21 cellular contexts compared by ENCODE assay signal in the genomic region with DNA sequence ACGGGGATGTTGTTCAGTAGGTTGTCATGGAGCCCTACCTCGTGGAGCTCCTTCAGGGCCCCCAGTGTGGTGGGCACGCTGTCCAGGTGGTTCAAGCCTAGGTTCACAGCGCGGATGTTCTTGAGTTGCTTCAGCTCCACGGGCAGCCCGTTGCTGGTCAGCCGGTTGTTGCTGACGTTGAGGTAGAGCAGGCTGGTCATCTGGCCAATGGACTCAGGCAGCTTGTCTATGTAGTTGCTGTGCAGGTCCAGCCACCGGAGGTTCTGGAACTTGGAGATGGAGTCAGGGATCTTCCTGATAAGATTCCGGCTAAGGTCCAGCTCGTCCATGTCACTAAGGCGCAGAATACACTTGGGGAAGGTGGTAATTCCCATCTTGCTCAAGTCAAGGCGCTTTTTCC. TPM values are rescaled to one million over a fixed set of nuclear protein-coding genes. Genes with fewer than 3 reads are reported as not detected.
DNase-seq lines count a peak whose midpoint lies in the region; ATAC-seq and TF ChIP-seq lines count a peak whose summit lies in the region.
"Had no signal": no experiment of that assay in that cellular context is flagged by ENCODE, and none has a peak within 500 bp of the region (broad histone marks: within the 10 kb centered on the region; RNA-seq: fewer than 3 reads in every experiment).

No MANE protein-coding gene starts in this region.

- no peaks in the 10 kb centered on the region for H3K27me3 ChIP-seq in lung (ENCODE audit: control insufficient read depth, insufficient read depth)
- H3K27me3 ChIP-seq in neuronal stem cell (ENCODE audit: control insufficient read depth in 3 of 3, insufficient read depth in 3 of 3, low read depth in 1 of 3, low read length in 3 of 3), result peaks cover 0 to 23% (median 0%) of the 10 kb centered on the region in 3 experiments

- H2AK5ac ChIP-seq in neuronal stem cell (ENCODE audit: low read depth, low read length), result no peak overlapping the region

- no peak overlapping the region for H2BK5ac ChIP-seq in neuronal stem cell (ENCODE audit: low read length)

- H4K91ac ChIP-seq in neuronal stem cell (ENCODE audit: low read depth, low read length, poor library complexity), result no peak overlapping the region

- no peak overlapping the region for H2AFZ ChIP-seq in neuronal stem cell (ENCODE audit: low read length)
- H2AFZ ChIP-seq: GM23338 had no signal

- H3K18ac ChIP-seq in neuronal stem cell (ENCODE audit: low read length), result peak overlapping the region; percentile 52

- H3K14ac ChIP-seq in neuronal stem cell (ENCODE audit: low read length), result no peak overlapping the region

- no peak overlapping the region for H2BK15ac ChIP-seq in neuronal stem cell (ENCODE audit: low read length)

- H3K4me3 Mint-ChIP-seq in natural killer cell, result no peak overlapping the region
- H3K4me3 Mint-ChIP-seq: CD4-positive, alpha-beta memory T cell; GM23338; H9 had no signal

- ATAC-seq in lung (ENCODE audit: insufficient read depth, low FRiP score) (no peak), natural killer cell (no peak), HG02973 (IDR thresholded peaks at IDR 0.05; ENCODE audit: unreplicated experiment) (no peak)
- ATAC-seq: A549, GM12878, GM23338, HCT116 had no signal

- H3K79me1 ChIP-seq in neuronal stem cell (ENCODE audit: low read depth, low read length), result no peaks in the 10 kb centered on the region

- no peak overlapping the region for H3K4me3 ChIP-seq in lung
- no peak overlapping the region for H3K4me3 ChIP-seq in neuronal stem cell (ENCODE audit: low read length in 2 of 2)
- no peak overlapping the region for H3K4me3 ChIP-seq in foreskin fibroblast (ENCODE audit: low read depth in 1 of 2, low read length in 2 of 2)
- H3K4me3 ChIP-seq: A549, GM12878, GM23338 had no signal

- no peak overlapping the region for H3K27ac Mint-ChIP-seq in natural killer cell
- H3K27ac Mint-ChIP-seq: CD4-positive, alpha-beta memory T cell; GM23338; H9 had no signal

- peaks cover 0 to 2% of the 10 kb centered on the region in 2 donors for H3K4me1 ChIP-seq in lung (ENCODE audit: control insufficient read depth in 2 of 2, insufficient read depth in 2 of 2, low read length in 2 of 2)
- H3K4me1 ChIP-seq in neuronal stem cell (ENCODE audit: control insufficient read depth in 2 of 2, insufficient read depth in 1 of 2, low read depth in 1 of 2, low read length in 2 of 2), result no peaks in the 10 kb centered on the region
- H3K4me1 ChIP-seq: A549 had no signal

- H3K36me3 ChIP-seq in lung (ENCODE audit: control insufficient read depth in 2 of 2, insufficient read depth in 2 of 2, low read length in 2 of 2), result no peaks in the 10 kb centered on the region
- H3K36me3 ChIP-seq in neuronal stem cell (replicated peaks in 1 of 2; ENCODE audit: control insufficient read depth in 2 of 2, insufficient read depth in 2 of 2, low read length in 2 of 2), result no peaks in the 10 kb centered on the region

- WGBS in lung, 2 donors, result 84 to 94% methylated on average over 14 of the region's 14 CpGs
- WGBS in neuronal stem cell (ENCODE audit: extremely low coverage in 2 of 2, insufficient read length in 2 of 2, insufficient replicate concordance in 1 of 2), 2 donors, result no CpG with 5 or more reads among the region's 14 CpGs

- no peaks in the 10 kb centered on the region for H3K9me3 ChIP-seq in lung (ENCODE audit: control insufficient read depth in 2 of 2, insufficient read depth in 1 of 2, low read length in 1 of 2)
- H3K9me3 ChIP-seq in neuronal stem cell (replicated peaks in 1 of 2; ENCODE audit: control insufficient read depth in 2 of 2, insufficient read depth in 1 of 2, low read depth in 1 of 2, low read length in 2 of 2), result no peaks in the 10 kb centered on the region
- H3K9me3 ChIP-seq: A549 had no signal

- no peak overlapping the region for H3K9ac ChIP-seq in neuronal stem cell (ENCODE audit: low read depth, low read length, poor library complexity)

- H3K23ac ChIP-seq in neuronal stem cell (ENCODE audit: low read depth, low read length, poor library complexity), result no peak overlapping the region

- H4K8ac ChIP-seq in neuronal stem cell (ENCODE audit: low read depth, low read length), result no peak overlapping the region

- H2BK120ac ChIP-seq in neuronal stem cell (ENCODE audit: low read depth, low read length), result no peak overlapping the region

- H3K4me2 ChIP-seq in neuronal stem cell (ENCODE audit: insufficient read depth, low read length, poor library complexity, severe bottlenecking), result no peak overlapping the region
- H3K4me2 ChIP-seq: A549, GM23338 had no signal

- TF ChIP-seq CTCF in lung (IDR thresholded peaks at IDR 0.05; ENCODE audit: control extremely low read depth, extremely low read depth) (no peak), natural killer cell (IDR thresholded peaks at IDR 0.05) (no peak), foreskin fibroblast (IDR thresholded peaks at IDR 0.05; ENCODE audit: low read depth, low read length) (no peak)

- H2BK12ac ChIP-seq in neuronal stem cell (ENCODE audit: low read length), result no peak overlapping the region

- H3K4me1 Mint-ChIP-seq in natural killer cell, result no peaks in the 10 kb centered on the region
- H3K4me1 Mint-ChIP-seq: CD4-positive, alpha-beta memory T cell; GM23338; H9 had no signal

- H3K27ac ChIP-seq in lung (ENCODE audit: low read depth in 1 of 2, low read length in 1 of 2) (no peak overlapping the region), neuronal stem cell (replicated peaks; ENCODE audit: low read length) (no peak overlapping the region)
- H3K27ac ChIP-seq: A549 had no signal

- H3K9me3 Mint-ChIP-seq in natural killer cell, result no peaks in the 10 kb centered on the region
- H3K9me3 Mint-ChIP-seq: CD4-positive, alpha-beta memory T cell; GM23338; H9 had no signal

- no peak overlapping the region for H3K4ac ChIP-seq in neuronal stem cell (ENCODE audit: low read length)

- intact Hi-C loops in natural killer cell (cut with micrococcal nuclease), result no loop called here

- peak; percentile 16 for DNase-seq in ecto neural progenitor cell (ENCODE audit: low spot score)
- peak; percentile 24 for DNase-seq in lung (ENCODE audit: low spot score)
- no peak for DNase-seq in neuronal stem cell (ENCODE audit: low spot score)
- peak; percentile 18 for DNase-seq in ureter (ENCODE audit: low spot score)
- DNase-seq in natural killer cell, result no peak
- DNase-seq in Kasumi-1 (lab: John Stamatoyannopoulos, UW), result no peak
- no peak for DNase-seq in foreskin fibroblast
- DNase-seq: 8988T; ACHN; C1 segment of cervical spinal cord; CD4-positive, alpha-beta memory T cell; COR-L47; DMS153; DND-41; H9 had no signal

- peaks cover 3 to 31% of the 10 kb centered on the region in 2 donors for H3K27me3 Mint-ChIP-seq in natural killer cell (ENCODE audit: low read depth in 2 of 2)

- no peaks in the 10 kb centered on the region for H3K36me3 Mint-ChIP-seq in natural killer cell
- H3K36me3 Mint-ChIP-seq: CD4-positive, alpha-beta memory T cell had no signal

RNA-seq across cellular contexts. Expression of gene LRRC18, which starts 26.0 kb away (rescaled TPM):
- 1 to 10 TPM; 3.1 to 4.5 TPM for total RNA-seq in lung
- polyA plus RNA-seq in lung, result 1 to 10 TPM; 1.8 to 2.4 TPM
- not detected for polyA plus RNA-seq in neuronal stem cell (2013, experiment 1 of 2)
- not detected for polyA plus RNA-seq in neuronal stem cell (2013, experiment 2 of 2)
- total RNA-seq in ureter, result not detected
- total RNA-seq in natural killer cell, result not detected
- total RNA-seq: CD4-positive, alpha-beta memory T cell; GM23338; H9 had no signal
- polyA plus RNA-seq: A549; BJ; CD4-positive, alpha-beta memory T cell; GM23338 had no signal

Comparison
In these comparisons a context has a peak if more than half of its experiments do, and no peak if none do; other contexts are left out.
1. DNase-seq: peak in ecto neural progenitor cell (single experiment), lung (single experiment) and ureter (single experiment); none in neuronal stem cell (single experiment), natural killer cell (single experiment), Kasumi-1 (0 of 2) and foreskin fibroblast (0 of 2).